ENCODE assay signal across 20 cellular contexts in genomic region chr15:70164910-70165791, GRCh38.
DNase-seq lines count a peak whose midpoint lies in the region; FAIRE-seq and TF ChIP-seq lines count a peak whose summit lies in the region.
"Had no signal": no experiment of that assay in that cellular context is flagged by ENCODE, and none has a peak within 500 bp of the region (broad histone marks: within the 10 kb centered on the region; RNA-seq: fewer than 3 reads in every experiment).

No MANE protein-coding gene starts in this region.

- H3K9me3 Mint-ChIP-seq in nephron, result no peaks in the 10 kb centered on the region
- H3K9me3 Mint-ChIP-seq in CD4-positive, alpha-beta memory T cell, result no peaks in the 10 kb centered on the region
- H3K9me3 Mint-ChIP-seq: IgD-negative memory B cell had no signal

- H3K9me3 ChIP-seq in WERI-Rb-1 (ENCODE audit: severe bottlenecking) (no peaks in the 10 kb centered on the region), left ventricle myocardium inferior (replicated peaks) (peaks cover 5% of the 10 kb centered on the region), subcutaneous abdominal adipose tissue (ENCODE audit: control insufficient read depth in 5 of 5, low read length in 5 of 5) (peaks cover 0 to 5% (median 0%) of the 10 kb centered on the region in 5 donors)
- H3K9me3 ChIP-seq in CD4-positive, alpha-beta memory T cell (ENCODE audit: control insufficient read depth in 1 of 2, low read length in 2 of 2), result no peaks in the 10 kb centered on the region
- H3K9me3 ChIP-seq: BLaER1, Peyer's patch had no signal

- H3K36me3 Mint-ChIP-seq in nephron (ENCODE audit: low read depth), result no peaks in the 10 kb centered on the region
- no peaks in the 10 kb centered on the region for H3K36me3 Mint-ChIP-seq in CD4-positive, alpha-beta memory T cell
- H3K36me3 Mint-ChIP-seq: IgD-negative memory B cell had no signal

- peak overlapping the region; percentile 82 to 85 (median 83) for H3K27ac Mint-ChIP-seq in nephron
- H3K27ac Mint-ChIP-seq in CD4-positive, alpha-beta memory T cell, result no peak overlapping the region

- intact Hi-C loops in left ventricle myocardium inferior (cut with micrococcal nuclease), result no loop called here
- intact Hi-C loops in CD4-positive, alpha-beta memory T cell (cut with micrococcal nuclease), result no loop called here

- H3K9ac ChIP-seq in subcutaneous abdominal adipose tissue (ENCODE audit: low read length in 5 of 5), result peak overlapping the region in 3 of 5 donors; percentile 25 to 38 (median 31)
- H3K9ac ChIP-seq: BLaER1 had no signal

- TF ChIP-seq CTCF in WERI-Rb-1 (IDR thresholded peaks at IDR 0.05; ENCODE audit: low read depth, low read length) (no peak), left ventricle myocardium inferior (IDR thresholded peaks at IDR 0.05; ENCODE audit: borderline replicate concordance) (no peak), nephron (IDR thresholded peaks at IDR 0.05; ENCODE audit: unreplicated experiment in 3 of 3) (no peak), coronary artery (IDR thresholded peaks at IDR 0.05) (no peak)

- H3K4me3 ChIP-seq in WERI-Rb-1 (ENCODE audit: low read depth, low read length) (no peak overlapping the region), left ventricle myocardium inferior (no peak overlapping the region), subcutaneous abdominal adipose tissue (ENCODE audit: low read depth in 1 of 5, low read length in 5 of 5) (no peak overlapping the region), coronary artery (no peak overlapping the region)
- no peak overlapping the region for H3K4me3 ChIP-seq in CD4-positive, alpha-beta memory T cell (ENCODE audit: low read length in 2 of 2)
- H3K4me3 ChIP-seq: BLaER1, Peyer's patch had no signal

- peaks cover 31% of the 10 kb centered on the region for H3K4me1 Mint-ChIP-seq in nephron
- no peaks in the 10 kb centered on the region for H3K4me1 Mint-ChIP-seq in CD4-positive, alpha-beta memory T cell
- H3K4me1 Mint-ChIP-seq: IgD-negative memory B cell had no signal

- peaks cover 44% of the 10 kb centered on the region for H3K27me3 Mint-ChIP-seq in nephron (ENCODE audit: low read depth)
- H3K27me3 Mint-ChIP-seq in CD4-positive, alpha-beta memory T cell, result no peaks in the 10 kb centered on the region

- peak overlapping the region in 2 of 3 experiments; percentile 7 to 47 for H3K4me3 Mint-ChIP-seq in nephron
- H3K4me3 Mint-ChIP-seq in CD4-positive, alpha-beta memory T cell, result no peak overlapping the region
- H3K4me3 Mint-ChIP-seq: IgD-negative memory B cell had no signal

- H3K27me3 ChIP-seq in WERI-Rb-1 (ENCODE audit: insufficient read depth, low read depth, severe bottlenecking) (no peaks in the 10 kb centered on the region), left ventricle myocardium inferior (ENCODE audit: low read depth) (peaks cover 17% of the 10 kb centered on the region), subcutaneous abdominal adipose tissue (ENCODE audit: control insufficient read depth in 5 of 5, insufficient read depth in 4 of 5, low read length in 5 of 5) (peaks cover 0 to 2% (median 0%) of the 10 kb centered on the region in 5 donors)
- H3K27me3 ChIP-seq in CD4-positive, alpha-beta memory T cell (ENCODE audit: insufficient read depth, low read length), result no peaks in the 10 kb centered on the region
- H3K27me3 ChIP-seq: BLaER1, Peyer's patch had no signal

- H3K36me3 ChIP-seq in WERI-Rb-1, result no peaks in the 10 kb centered on the region
- no peaks in the 10 kb centered on the region for H3K36me3 ChIP-seq in left ventricle myocardium inferior
- no peaks in the 10 kb centered on the region for H3K36me3 ChIP-seq in subcutaneous abdominal adipose tissue (ENCODE audit: control insufficient read depth in 5 of 5, insufficient read depth in 5 of 5, low read length in 5 of 5)
- no peaks in the 10 kb centered on the region for H3K36me3 ChIP-seq in CD4-positive, alpha-beta memory T cell (ENCODE audit: insufficient read depth, low read length)
- H3K36me3 ChIP-seq: BLaER1, Peyer's patch had no signal

- H3K27ac ChIP-seq in WERI-Rb-1, result peak overlapping the region; percentile 17; the same call in 1 of the 2 replicates
- H3K27ac ChIP-seq in left ventricle myocardium inferior (replicated peaks), result peak overlapping the region; percentile 68
- peak overlapping the region; percentile 72 for H3K27ac ChIP-seq in subcutaneous abdominal adipose tissue (ENCODE audit: low read depth, low read length)
- peak overlapping the region in 1 of 2 donors; percentile 78 for H3K27ac ChIP-seq in coronary artery
- H3K27ac ChIP-seq in CD4-positive, alpha-beta memory T cell (ENCODE audit: low read depth, low read length), result no peak overlapping the region
- H3K27ac ChIP-seq: BLaER1, Peyer's patch had no signal

- no peak for FAIRE-seq in frontal cortex (lab: Jason Lieb, UNC)
- FAIRE-seq: GM12891, islet of Langerhans had no signal

- DNase-seq in WERI-Rb-1, result no peak
- no peak for DNase-seq in left ventricle myocardium inferior
- DNase-seq in activated T-cell treated with anti-CD3 and anti-CD28 coated beads for 4 hours, result no peak
- DNase-seq in coronary artery (ENCODE audit: low spot score), result no peak
- no peak for DNase-seq in frontal cortex (ENCODE audit: low spot score in 2 of 2)
- no peak for DNase-seq in CD4-positive, alpha-beta memory T cell
- DNase-seq: activated CD4-positive, alpha-beta T cell treated with anti-CD3 and anti-CD28 coated beads, Interleukin-2, amount 50 U/mL, for 48 hours; activated effector memory CD4-positive, alpha-beta T cell treated with anti-CD3 and anti-CD28 coated beads, Interleukin-2, amount 50 U/mL, for 16 hours; NCI-H1092; NCI-H510A treated with DMSO at 0.1 percent for 48 hours; occipital lobe; stimulated activated CD4-positive, alpha-beta T cell treated with anti-CD3 and anti-CD28 coated beads, Interleukin-1b, Interleukin-23, amount 100 ng/mL, for 48 hours; T-helper 2 cell had no signal

- CTCF ChIA-PET in CD4-positive, alpha-beta memory T cell (lab: Charles Lee; ENCODE audit: partially characterized antibody), result no interaction called here

- POLR2A ChIA-PET in CD4-positive, alpha-beta memory T cell (lab: Charles Lee; ENCODE audit: partially characterized antibody), result no interaction called here

- H3K4me1 ChIP-seq in left ventricle myocardium inferior (peaks cover 43% of the 10 kb centered on the region), subcutaneous abdominal adipose tissue (ENCODE audit: control insufficient read depth in 5 of 5, insufficient read depth in 5 of 5, low read length in 5 of 5) (peaks cover 10 to 40% (median 35%) of the 10 kb centered on the region in 5 donors)
- H3K4me1 ChIP-seq in CD4-positive, alpha-beta memory T cell (ENCODE audit: insufficient read depth, low read length), result no peaks in the 10 kb centered on the region
- H3K4me1 ChIP-seq: BLaER1 had no signal

Comparison
In these comparisons a context has a peak if more than half of its experiments do, and no peak if none do; other contexts are left out.
1. H3K27ac Mint-ChIP-seq: peak in nephron (3 of 3); none in CD4-positive, alpha-beta memory T cell (0 of 7).
2. H3K4me3 Mint-ChIP-seq: peak in nephron (2 of 3); none in CD4-positive, alpha-beta memory T cell (0 of 8).